In the genomic region with DNA sequence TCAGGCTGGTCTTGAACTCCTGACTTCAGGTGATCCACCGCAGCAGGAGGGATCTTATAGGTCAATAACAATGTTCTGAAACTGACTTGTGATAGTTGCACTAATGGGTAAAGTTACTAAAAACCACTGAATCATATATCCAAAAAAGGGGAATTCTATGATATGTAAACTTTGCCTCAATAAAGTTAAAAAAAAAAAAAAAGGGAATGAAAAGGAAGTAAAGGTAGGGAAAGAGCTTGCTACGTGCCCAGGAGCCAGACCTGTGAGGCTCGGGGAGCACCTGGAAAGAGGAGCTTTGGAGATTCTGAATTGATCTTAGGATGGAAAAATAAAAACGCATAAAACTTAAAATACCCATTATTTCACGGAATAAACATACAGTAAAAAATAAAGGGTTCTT, we compare ENCODE assay signal across 22 cellular contexts. TPM values are rescaled to one million over a fixed set of nuclear protein-coding genes. Genes with fewer than 3 reads are reported as not detected.
DNase-seq lines count a peak whose midpoint lies in the region; ATAC-seq and TF ChIP-seq lines count a peak whose summit lies in the region.
"Had no signal": no experiment of that assay in that cellular context is flagged by ENCODE, and none has a peak within 500 bp of the region (broad histone marks: within the 10 kb centered on the region; RNA-seq: fewer than 3 reads in every experiment).

No MANE protein-coding gene starts in this region.

- WGBS in sigmoid colon, 2 donors: 92 to 94% methylated on average over 5 of the region's 5 CpGs

- peaks cover 53 to 100% (median 82%) of the 10 kb centered on the region in 4 donors for H3K36me3 ChIP-seq in sigmoid colon

- no peak overlapping the region for H3K4me3 Mint-ChIP-seq in activated naive CD8-positive, alpha-beta T cell
- H3K4me3 Mint-ChIP-seq in activated naive CD8-positive, alpha-beta T cell treated with anti-CD3 and anti-CD28 coated beads for 36 hours: no peak overlapping the region
- H3K4me3 Mint-ChIP-seq in central memory CD8-positive, alpha-beta T cell: no peak overlapping the region
- H3K4me3 Mint-ChIP-seq: B cell, CD14-positive monocyte, HFFc6 had no signal

- peaks cover 7% of the 10 kb centered on the region for H3K36me3 Mint-ChIP-seq in activated naive CD8-positive, alpha-beta T cell
- peaks cover 21% of the 10 kb centered on the region for H3K36me3 Mint-ChIP-seq in activated naive CD8-positive, alpha-beta T cell treated with anti-CD3 and anti-CD28 coated beads for 36 hours
- peaks cover 74% of the 10 kb centered on the region for H3K36me3 Mint-ChIP-seq in central memory CD8-positive, alpha-beta T cell (ENCODE audit: insufficient read depth)

- intact Hi-C loops in sigmoid colon (cut with DNase I): no loop called here

- TF ChIP-seq EP300 in sigmoid colon (IDR thresholded peaks at IDR 0.05): no peak

- no peaks in the 10 kb centered on the region for H3K27me3 Mint-ChIP-seq in activated naive CD8-positive, alpha-beta T cell
- H3K27me3 Mint-ChIP-seq in activated naive CD8-positive, alpha-beta T cell treated with anti-CD3 and anti-CD28 coated beads for 36 hours: no peaks in the 10 kb centered on the region
- no peaks in the 10 kb centered on the region for H3K27me3 Mint-ChIP-seq in central memory CD8-positive, alpha-beta T cell
- H3K27me3 Mint-ChIP-seq: B cell had no signal

- H3K27ac ChIP-seq in sigmoid colon: no peak overlapping the region
- H3K27ac ChIP-seq: SK-N-MC had no signal

- no peak for DNase-seq in activated naive CD8-positive, alpha-beta T cell treated with anti-CD3 and anti-CD28 coated beads for 36 hours
- DNase-seq in central memory CD8-positive, alpha-beta T cell (ENCODE audit: low spot score in 2 of 2): no peak
- DNase-seq in sigmoid colon: peak; percentile 14
- no peak for DNase-seq in NOMO-1 treated with dmso at 0.1 percent for 144 hours (lab: John Stamatoyannopoulos, UW; ENCODE audit: unreplicated experiment)
- DNase-seq in DMS53 treated with DMSO at 0.1 percent for 48 hours (lab: John Stamatoyannopoulos, UW; ENCODE audit: unreplicated experiment): no peak
- DNase-seq: DMS53, EL, GF-D8, H7, HFFc6, NCI-H1092, NCI-H1436, NCI-H187 treated with DMSO at 0.1 percent for 48 hours, NCI-H2227 treated with DMSO at 0.1 percent for 48 hours, NCI-H510A, NCI-H748 treated with DMSO at 0.1 percent for 48 hours, SHP77 treated with DMSO at 0.1 percent for 48 hours had no signal

- H3K27me3 ChIP-seq in sigmoid colon: no peaks in the 10 kb centered on the region

- H3K9me3 ChIP-seq in sigmoid colon: no peaks in the 10 kb centered on the region

- peak overlapping the region; percentile 61 for H3K27ac Mint-ChIP-seq in activated naive CD8-positive, alpha-beta T cell
- no peak overlapping the region for H3K27ac Mint-ChIP-seq in activated naive CD8-positive, alpha-beta T cell treated with anti-CD3 and anti-CD28 coated beads for 36 hours
- peak overlapping the region; percentile 62 for H3K27ac Mint-ChIP-seq in central memory CD8-positive, alpha-beta T cell (ENCODE audit: low read depth)
- H3K27ac Mint-ChIP-seq: B cell, HFFc6 had no signal

- no peaks in the 10 kb centered on the region for H3K4me1 Mint-ChIP-seq in activated naive CD8-positive, alpha-beta T cell (ENCODE audit: low read depth)
- H3K4me1 Mint-ChIP-seq in activated naive CD8-positive, alpha-beta T cell treated with anti-CD3 and anti-CD28 coated beads for 36 hours: no peaks in the 10 kb centered on the region
- peaks cover 14% of the 10 kb centered on the region for H3K4me1 Mint-ChIP-seq in central memory CD8-positive, alpha-beta T cell
- H3K4me1 Mint-ChIP-seq: B cell, CD14-positive monocyte had no signal

- no peak for TF ChIP-seq POLR2A in sigmoid colon (IDR thresholded peaks at IDR 0.05)

- no peak for TF ChIP-seq CTCF in sigmoid colon (IDR thresholded peaks at IDR 0.05)

- no peaks in the 10 kb centered on the region for H3K9me3 Mint-ChIP-seq in activated naive CD8-positive, alpha-beta T cell (ENCODE audit: low read depth)
- H3K9me3 Mint-ChIP-seq in activated naive CD8-positive, alpha-beta T cell treated with anti-CD3 and anti-CD28 coated beads for 36 hours: no peaks in the 10 kb centered on the region
- no peaks in the 10 kb centered on the region for H3K9me3 Mint-ChIP-seq in central memory CD8-positive, alpha-beta T cell
- H3K9me3 Mint-ChIP-seq: HFFc6 had no signal

- no peak overlapping the region for H3K4me3 ChIP-seq in sigmoid colon
- H3K4me3 ChIP-seq: SK-N-MC had no signal

- no peaks in the 10 kb centered on the region for H3K4me1 ChIP-seq in sigmoid colon

- no peak for ATAC-seq in central memory CD8-positive, alpha-beta T cell (replicated peaks; ENCODE audit: extremely low read depth, poor library complexity, severe bottlenecking)
- ATAC-seq in GM19023 (IDR thresholded peaks at IDR 0.05; ENCODE audit: unreplicated experiment): no peak

RNA-seq across cellular contexts. Expression of a gene that starts 20.8 kb away (rescaled TPM):
- total RNA-seq in activated naive CD8-positive, alpha-beta T cell treated with anti-CD3 and anti-CD28 coated beads for 36 hours: 100 to 1,000 TPM; 366 to 377 TPM
- total RNA-seq in sigmoid colon: 10 to 100 TPM; 38.8 to 53.5 (median 47.1) TPM
- 10 to 100 TPM; 17.4 to 64.9 (median 28.7) TPM for polyA plus RNA-seq in sigmoid colon

Comparison
In these comparisons a context has a peak if more than half of its experiments do, and no peak if none do; other contexts are left out.
1. RNA of a gene that starts 20.8 kb away (total RNA-seq): 366 to 377 TPM in activated naive CD8-positive, alpha-beta T cell treated with anti-CD3 and anti-CD28 coated beads for 36 hours; 38.8 to 53.5 TPM in sigmoid colon; every median in the first group is over 4 times any median in the second.